1 cellular context compared by ENCODE assay signal in genomic region chr17:43760254-43760852, GRCh38.
TF ChIP-seq lines count a peak whose summit lies in the region.

No MANE protein-coding gene starts in this region.

TF ChIP-seq in H1, 55 proteins besides CTCF, POLR2A, EP300 and RAD21 (continued from another document):
- TF ChIP-seq YY1 (IDR thresholded peaks at IDR 0.05; ENCODE audit: low read depth, low read length): peak; percentile 65; the same call in 1 of the 2 replicates
- peak; percentile 9; the same call in 1 of the 2 replicates for TF ChIP-seq E2F6 (IDR thresholded peaks at IDR 0.05)
- peak; percentile 68 for TF ChIP-seq SRF (IDR thresholded peaks at IDR 0.05; ENCODE audit: low read depth, low read length)
- no peak for TF ChIP-seq FOSL1 (IDR thresholded peaks at IDR 0.05; ENCODE audit: insufficient read depth, low read depth, low read length)
- no peak for TF ChIP-seq SP1 (IDR thresholded peaks at IDR 0.05; ENCODE audit: low read depth, low read length)
- TF ChIP-seq TBP (IDR thresholded peaks at IDR 0.05; ENCODE audit: low read depth, low read length): no peak; the same call in 1 of the 2 replicates
- TF ChIP-seq CHD2 (IDR thresholded peaks at IDR 0.05; ENCODE audit: low read length): peak; percentile 35; the same call in 1 of the 2 replicates
- TF ChIP-seq GTF2F1 (IDR thresholded peaks at IDR 0.05; ENCODE audit: borderline replicate concordance, low read depth, low read length): 0 out of 2 replicates have a peak, but pooled peaks have one; percentile 26
- 0 out of 2 replicates have a peak, but pooled peaks have one; percentile 15 for TF ChIP-seq MAX (IDR thresholded peaks at IDR 0.05)
- TF ChIP-seq EGR1 (IDR thresholded peaks at IDR 0.05; ENCODE audit: borderline replicate concordance, low read depth, low read length): no peak
- peak; percentile 42; the same call in 1 of the 2 replicates for TF ChIP-seq TCF12 (IDR thresholded peaks at IDR 0.05; ENCODE audit: low read depth, low read length)
- peak; percentile 67; the same call in 1 of the 2 replicates for TF ChIP-seq SP4 (IDR thresholded peaks at IDR 0.05; ENCODE audit: low read length)
- TF ChIP-seq CREB1 (IDR thresholded peaks at IDR 0.05): 0 out of 2 replicates have a peak, but pooled peaks have one; percentile 30
- TF ChIP-seq CEBPB (IDR thresholded peaks at IDR 0.05; ENCODE audit: low read depth, low read length): peak; percentile 36; the same call in 1 of the 2 replicates
- peak; percentile 62 for TF ChIP-seq CTBP2 (IDR thresholded peaks at IDR 0.05; ENCODE audit: borderline replicate concordance, insufficient read depth, insufficient read length, low read length)
- TF ChIP-seq BRCA1 (IDR thresholded peaks at IDR 0.05; ENCODE audit: low read depth, low read length): peak; percentile 47; the same call in 1 of the 2 replicates
- no peak for TF ChIP-seq SUZ12 (IDR thresholded peaks at IDR 0.05; ENCODE audit: low read length)
- 0 out of 4 replicates have a peak, but pooled peaks of 1 of the 2 experiments have one; percentile 76 for TF ChIP-seq SIN3A (conservative IDR thresholded peaks at IDR 0.05 in 1 of 2, IDR thresholded peaks at IDR 0.05 in 1 of 2; ENCODE audit: low read depth in 1 of 2, low read length in 2 of 2)
- no peak for TF ChIP-seq EZH2 (IDR thresholded peaks at IDR 0.05; ENCODE audit: low read depth, low read length, severe bottlenecking)
- TF ChIP-seq RFX5 (IDR thresholded peaks at IDR 0.05; ENCODE audit: borderline replicate concordance, low read depth, low read length): no peak
